21 cellular contexts compared by ENCODE assay signal in the genomic region with DNA sequence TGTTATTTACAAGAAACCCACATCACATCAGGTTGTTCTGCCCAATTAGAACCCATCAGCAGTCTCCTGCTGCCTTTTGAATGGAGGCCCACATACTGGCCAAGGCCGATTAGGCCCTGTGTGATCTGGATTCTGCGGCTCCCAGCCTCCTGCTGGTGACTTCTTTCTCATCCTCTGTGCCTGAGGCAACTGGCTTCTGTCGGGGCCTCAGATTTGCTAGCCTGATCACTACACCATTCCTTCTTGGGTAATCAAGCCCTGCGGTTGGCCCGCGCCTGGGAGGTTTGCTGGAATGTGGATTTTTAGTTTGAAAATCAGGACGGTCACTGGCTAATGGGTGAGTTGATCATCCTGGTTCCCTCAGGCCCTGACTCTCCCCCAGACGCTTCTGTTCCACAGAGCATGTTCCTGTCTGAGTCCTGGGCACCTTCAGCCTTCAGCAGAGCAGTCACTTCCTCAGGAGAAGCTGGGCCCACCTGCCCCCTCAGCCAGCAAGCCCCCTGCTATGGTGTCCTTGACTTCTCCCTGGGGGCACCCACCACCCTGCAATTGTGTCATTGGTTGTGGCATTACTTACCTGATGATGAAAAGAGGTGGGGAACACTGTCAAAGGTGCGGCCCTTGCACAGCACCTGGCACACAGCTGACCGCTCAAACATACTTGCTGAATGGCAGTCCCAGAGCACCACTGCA.
"Had no signal": no experiment of that assay in that cellular context is flagged by ENCODE, and none has a peak within 500 bp of the region (broad histone marks: within the 10 kb centered on the region; RNA-seq: fewer than 3 reads in every experiment).

No MANE protein-coding gene starts in this region.

- H3K4me3 Mint-ChIP-seq: activated CD4-positive, alpha-beta memory T cell treated with anti-CD3 and anti-CD28 coated beads for 36 hours; activated CD4-positive, alpha-beta T cell treated with anti-CD3 and anti-CD28 coated beads for 36 hours; activated naive CD8-positive, alpha-beta T cell; activated T-helper 1 cell treated with anti-CD3 and anti-CD28 coated beads, Interleukin-12 subunit alpha, Interleukin-12 subunit beta, Interleukin-2, Interleukin-4 antibody, amounts not matched to agents 30 ng/mL and 10 ng/mL and 1 ng/mL, durations not matched to agents 14 hours and 24 hours and 36 hours; natural killer cell had no signal

- ATAC-seq: activated CD4-positive, alpha-beta T cell treated with anti-CD3 and anti-CD28 coated beads for 36 hours; foreskin keratinocyte; natural killer cell had no signal

- H3K27me3 Mint-ChIP-seq: activated CD4-positive, alpha-beta memory T cell treated with anti-CD3 and anti-CD28 coated beads for 36 hours; activated CD4-positive, alpha-beta T cell treated with anti-CD3 and anti-CD28 coated beads for 36 hours; activated naive CD8-positive, alpha-beta T cell had no signal

- H3K4me1 ChIP-seq: foreskin keratinocyte, transverse colon had no signal

- H3K4me3 ChIP-seq: cardiac muscle cell, transverse colon had no signal

- H3K36me3 ChIP-seq: cardiac muscle cell, transverse colon had no signal

- DNase-seq: activated CD4-positive, alpha-beta memory T cell treated with anti-CD3 and anti-CD28 coated beads for 36 hours; activated CD4-positive, alpha-beta T cell treated with anti-CD3 and anti-CD28 coated beads for 36 hours; activated gamma-delta T cell treated with Interleukin-2 at 50 U/mL for 16 hours; activated T-cell treated with anti-CD3 and anti-CD28 coated beads for 4 hours; dermis blood vessel endothelial cell; foreskin keratinocyte; glutamatergic neuron; hippocampal formation; kidney glomerular epithelial cell; natural killer cell; posterior cingulate gyrus; retina; stimulated activated CD4-positive, alpha-beta T cell treated with anti-CD3 and anti-CD28 coated beads, Interleukin-12 subunit alpha, Interleukin-12 subunit beta, amount 100 ng/mL, for 4 hours; stimulated activated CD4-positive, alpha-beta T cell treated with anti-CD3 and anti-CD28 coated beads, Interleukin-1b, Interleukin-23, amount 100 ng/mL, for 48 hours; stimulated activated CD8-positive, alpha-beta memory T cell treated with anti-CD3 and anti-CD28 coated beads, Interleukin-4, amount 100 ng/mL, for 48 hours; stimulated activated naive CD4-positive, alpha-beta T cell; substantia nigra; transverse colon had no signal

- H3K4me1 Mint-ChIP-seq: activated CD4-positive, alpha-beta T cell treated with anti-CD3 and anti-CD28 coated beads for 36 hours; natural killer cell had no signal

- H3K27ac Mint-ChIP-seq: activated CD4-positive, alpha-beta memory T cell treated with anti-CD3 and anti-CD28 coated beads for 36 hours; activated CD4-positive, alpha-beta T cell treated with anti-CD3 and anti-CD28 coated beads for 36 hours; activated naive CD8-positive, alpha-beta T cell; activated T-helper 1 cell treated with anti-CD3 and anti-CD28 coated beads, Interleukin-12 subunit alpha, Interleukin-12 subunit beta, Interleukin-2, Interleukin-4 antibody, amounts not matched to agents 30 ng/mL and 10 ng/mL and 1 ng/mL, durations not matched to agents 14 hours and 24 hours and 36 hours; natural killer cell had no signal

- H3K27me3 ChIP-seq: cardiac muscle cell, foreskin keratinocyte, transverse colon had no signal

- H3K9me3 Mint-ChIP-seq: activated CD4-positive, alpha-beta memory T cell treated with anti-CD3 and anti-CD28 coated beads for 36 hours; activated T-helper 1 cell treated with anti-CD3 and anti-CD28 coated beads, Interleukin-12 subunit alpha, Interleukin-12 subunit beta, Interleukin-2, Interleukin-4 antibody, amounts not matched to agents 30 ng/mL and 10 ng/mL and 1 ng/mL, durations not matched to agents 14 hours and 24 hours and 36 hours; natural killer cell had no signal

- H3K9me3 ChIP-seq: transverse colon had no signal

- H3K27ac ChIP-seq: cardiac muscle cell, foreskin keratinocyte, transverse colon had no signal
